9 cellular contexts compared by ENCODE assay signal in the genomic region with DNA sequence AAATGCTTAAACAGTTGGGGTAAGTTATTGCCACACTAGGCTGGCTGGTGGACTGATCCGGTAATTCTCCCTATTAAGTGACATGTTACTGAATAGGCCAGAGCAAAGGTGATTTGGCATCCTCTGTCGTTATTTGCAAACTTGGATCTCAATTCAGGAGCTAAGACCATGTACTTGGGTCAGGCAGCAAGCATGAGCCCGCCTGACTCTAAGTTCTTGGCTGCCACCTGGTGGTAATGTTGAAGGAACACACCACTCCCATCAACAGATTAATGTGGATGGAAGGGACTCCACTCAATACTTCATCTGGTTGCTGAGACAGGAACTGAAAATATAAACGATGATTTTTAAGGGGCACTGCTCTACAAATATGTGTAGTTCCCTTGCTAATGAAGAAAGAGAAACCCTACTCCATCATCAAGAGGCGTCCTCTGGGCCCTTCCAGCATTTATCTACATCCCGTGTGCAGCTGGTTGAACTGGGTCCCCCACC.
DNase-seq lines count a peak whose midpoint lies in the region; ATAC-seq and TF ChIP-seq lines count a peak whose summit lies in the region.
"Had no signal": no experiment of that assay in that cellular context is flagged by ENCODE, and none has a peak within 500 bp of the region (broad histone marks: within the 10 kb centered on the region; RNA-seq: fewer than 3 reads in every experiment).

No MANE protein-coding gene starts in this region.

- peak; percentile 81 for ATAC-seq in HG02678 (IDR thresholded peaks at IDR 0.05; ENCODE audit: unreplicated experiment)
- ATAC-seq in T-helper 17 cell: peak; percentile 89

- no peak overlapping the region for H3K27ac ChIP-seq in right atrium auricular region
- no peak overlapping the region for H3K27ac ChIP-seq in sigmoid colon
- H3K27ac ChIP-seq: skin epidermis had no signal

- H3K36me3 ChIP-seq in right atrium auricular region (no peaks in the 10 kb centered on the region), sigmoid colon (no peaks in the 10 kb centered on the region)

- peaks cover 4% of the 10 kb centered on the region for H3K27me3 Mint-ChIP-seq in T-helper 17 cell

- H3K9me3 ChIP-seq in T-helper 17 cell (ENCODE audit: control insufficient read depth, low read length, poor library complexity, severe bottlenecking) (no peaks in the 10 kb centered on the region), right atrium auricular region (no peaks in the 10 kb centered on the region), sigmoid colon (no peaks in the 10 kb centered on the region)

- H3K36me3 Mint-ChIP-seq in T-helper 17 cell (ENCODE audit: low read depth): no peaks in the 10 kb centered on the region

- no peak for TF ChIP-seq POLR2A in sigmoid colon (IDR thresholded peaks at IDR 0.05)

- no peak overlapping the region for H3K27ac Mint-ChIP-seq in T-helper 17 cell

- peaks cover 11% of the 10 kb centered on the region for H3K4me1 Mint-ChIP-seq in T-helper 17 cell

- peak; percentile 83 for TF ChIP-seq CTCF in GM12873 (IDR thresholded peaks at IDR 0.05; ENCODE audit: insufficient read depth, low read depth, low read length, missing control alignments)
- peak; percentile 61 to 87 for TF ChIP-seq CTCF in right atrium auricular region (IDR thresholded peaks at IDR 0.05)
- peak; percentile 43 to 78 (median 74) for TF ChIP-seq CTCF in sigmoid colon (IDR thresholded peaks at IDR 0.05)

- intact Hi-C loops in sigmoid colon (cut with DNase I): loop anchor here (1.0 to 10.0 kb wide), 7 partner anchors 122 to 1375 kb away; a partner anchor contains a TSS

- no peak for TF ChIP-seq EP300 in sigmoid colon (IDR thresholded peaks at IDR 0.05)

- WGBS in sigmoid colon, 2 donors: 24 to 29% methylated on average over 6 of the region's 6 CpGs

- no peaks in the 10 kb centered on the region for H3K27me3 ChIP-seq in right atrium auricular region
- no peaks in the 10 kb centered on the region for H3K27me3 ChIP-seq in sigmoid colon

- H3K4me3 ChIP-seq in right atrium auricular region (no peak overlapping the region), sigmoid colon (no peak overlapping the region)
- H3K4me3 ChIP-seq: skin epidermis had no signal

- peak; percentile 69 for DNase-seq in NCI-H1436 (lab: John Stamatoyannopoulos, UW)
- peak; percentile 27 to 56 (median 34) for DNase-seq in T-helper 17 cell
- peak in 49 of 56 donors; percentile 1 to 77 (median 31) for DNase-seq in amygdala (lab: John Stamatoyannopoulos, UW)
- no peak for DNase-seq in right atrium auricular region (ENCODE audit: low spot score)
- DNase-seq in sigmoid colon: peak; percentile 76
- no peak for DNase-seq in cortex of kidney (lab: John Stamatoyannopoulos, UW)

- H3K4me3 Mint-ChIP-seq in T-helper 17 cell: no peak overlapping the region

- H3K4me1 ChIP-seq in right atrium auricular region: peaks cover 0 to 9% of the 10 kb centered on the region in 2 donors
- H3K4me1 ChIP-seq in sigmoid colon: peaks cover 0 to 4% (median 3%) of the 10 kb centered on the region in 4 donors

Comparison
In these comparisons a context has a peak if more than half of its experiments do, and no peak if none do; other contexts are left out.
1. DNase-seq: peak in NCI-H1436 (single experiment), T-helper 17 cell (3 of 3), amygdala (49 of 56) and sigmoid colon (single experiment); none in right atrium auricular region (single experiment) and cortex of kidney (single experiment).
2. Peak in every context shown above with its lines, with median percentiles within 50 percentile points of each other: CTCF ChIP-seq.